Comparison of ENCODE assay signal across 29 cellular contexts in genomic region chr12:105162174-105162573, GRCh38.
DNase-seq lines count a peak whose midpoint lies in the region; ATAC-seq, FAIRE-seq and TF ChIP-seq lines count a peak whose summit lies in the region.
"Had no signal": no experiment of that assay in that cellular context is flagged by ENCODE, and none has a peak within 500 bp of the region (broad histone marks: within the 10 kb centered on the region; RNA-seq: fewer than 3 reads in every experiment).

No MANE protein-coding gene starts in this region.

- H3K4me3 Mint-ChIP-seq in stimulated activated naive B cell treated with anti-CD40 and anti-IgM and Interleukin-4, amounts not matched to agents 10 μg/mL and 1 μg/mL and 100 μg/mL, for 72 hours = no peak overlapping the region
- H3K4me3 Mint-ChIP-seq: B cell; CD14-positive monocyte; CD4-positive, alpha-beta memory T cell; CD4-positive, alpha-beta T cell; CD4-positive, CD25-positive, alpha-beta regulatory T cell; CD8-positive, alpha-beta memory T cell; CD8-positive, alpha-beta T cell had no signal

- ATAC-seq in stimulated activated naive B cell treated with anti-CD40 and anti-IgM and Interleukin-4, amounts not matched to agents 10 μg/mL and 1 μg/mL and 100 μg/mL, for 72 hours (replicated peaks) = no peak
- ATAC-seq: A549; CD8-positive, alpha-beta T cell had no signal

- H3K9me3 Mint-ChIP-seq in stimulated activated naive B cell treated with anti-CD40 and anti-IgM and Interleukin-4, amounts not matched to agents 10 μg/mL and 1 μg/mL and 100 μg/mL, for 72 hours = no peaks in the 10 kb centered on the region
- H3K9me3 Mint-ChIP-seq: CD14-positive monocyte; CD4-positive, alpha-beta memory T cell; CD4-positive, alpha-beta T cell; CD4-positive, CD25-positive, alpha-beta regulatory T cell; CD8-positive, alpha-beta memory T cell; CD8-positive, alpha-beta T cell had no signal

- TF ChIP-seq CTCF in D721Med (IDR thresholded peaks at IDR 0.05; ENCODE audit: insufficient read depth, missing control alignments) = no peak

- DNase-seq in D721Med (ENCODE audit: insufficient read length, low spot score) (no peak), amniotic stem cell (lab: John Stamatoyannopoulos, UW) (no peak), NCI-H1105 treated with DMSO at 0.1 percent for 48 hours (lab: John Stamatoyannopoulos, UW) (no peak)
- DNase-seq in stimulated activated naive B cell treated with anti-CD40 and anti-IgM and Interleukin-4, amounts not matched to agents 10 μg/mL and 1 μg/mL and 100 μg/mL, for 72 hours = no peak
- no peak for DNase-seq in stimulated activated CD4-positive, alpha-beta T cell treated with anti-CD3 and anti-CD28 coated beads, Interleukin-4, amount 100 ng/mL, for 4 hours
- DNase-seq: 8988T; ACHN; AML-193; BE2C; C1 segment of cervical spinal cord; Caco-2; Calu3; CD4-positive, alpha-beta memory T cell; CD4-positive, alpha-beta T cell; CD4-positive, CD25-positive, alpha-beta regulatory T cell; CD8-positive, alpha-beta memory T cell; CD8-positive, alpha-beta T cell; COR-L47; DMS 273 treated with DMSO at 0.1 percent for 48 hours; DMS153; DMS53; DMS79; DMS79 treated with DMSO at 0.1 percent for 48 hours; DND-41; EL had no signal

- FAIRE-seq in D721Med (lab: Jason Lieb, UNC) (peak; percentile 64), islet of Langerhans (lab: Jason Lieb, UNC) (peak; percentile 47)
- FAIRE-seq: A549 had no signal

- H3K27me3 Mint-ChIP-seq in stimulated activated naive B cell treated with anti-CD40 and anti-IgM and Interleukin-4, amounts not matched to agents 10 μg/mL and 1 μg/mL and 100 μg/mL, for 72 hours = no peaks in the 10 kb centered on the region
- H3K27me3 Mint-ChIP-seq: B cell; CD4-positive, alpha-beta memory T cell; CD4-positive, alpha-beta T cell; CD4-positive, CD25-positive, alpha-beta regulatory T cell; CD8-positive, alpha-beta memory T cell had no signal

- H3K27ac Mint-ChIP-seq in stimulated activated naive B cell treated with anti-CD40 and anti-IgM and Interleukin-4, amounts not matched to agents 10 μg/mL and 1 μg/mL and 100 μg/mL, for 72 hours = peak overlapping the region; percentile 25
- H3K27ac Mint-ChIP-seq: B cell; CD14-positive monocyte; CD4-positive, alpha-beta T cell; CD4-positive, CD25-positive, alpha-beta regulatory T cell; CD8-positive, alpha-beta T cell had no signal

- peaks cover 0 to 4% of the 10 kb centered on the region in 2 donors for H3K4me1 Mint-ChIP-seq in stimulated activated naive B cell treated with anti-CD40 and anti-IgM and Interleukin-4, amounts not matched to agents 10 μg/mL and 1 μg/mL and 100 μg/mL, for 72 hours
- H3K4me1 Mint-ChIP-seq: B cell, CD14-positive monocyte had no signal

- peaks cover 26 to 38% of the 10 kb centered on the region in 2 donors for H3K36me3 Mint-ChIP-seq in stimulated activated naive B cell treated with anti-CD40 and anti-IgM and Interleukin-4, amounts not matched to agents 10 μg/mL and 1 μg/mL and 100 μg/mL, for 72 hours
